ENCODE assay signal across 7 cellular contexts in genomic region chr7:100345288-100345672, GRCh38. TPM values are rescaled to one million over a fixed set of nuclear protein-coding genes. Genes with fewer than 3 reads are reported as not detected.
DNase-seq lines count a peak whose midpoint lies in the region; ATAC-seq and TF ChIP-seq lines count a peak whose summit lies in the region.
"Not testable (repeated sequence)": the region's sequence is repeated elsewhere in the genome, so short reads cannot be mapped to it uniquely, and the experiment has no call there.

No MANE protein-coding gene starts in this region.

- not testable (repeated sequence) for TF ChIP-seq POLR2A in GM18505 (IDR thresholded peaks at IDR 0.05; ENCODE audit: borderline replicate concordance, extremely low read depth, insufficient read depth, insufficient read length); prostate gland (IDR thresholded peaks at IDR 0.05)

- peaks cover 41% of the 10 kb centered on the region for H3K36me3 ChIP-seq in cardiac muscle cell
- H3K36me3 ChIP-seq in prostate gland, result not testable (repeated sequence)

- not testable (repeated sequence) for H3K27ac ChIP-seq in cardiac muscle cell, prostate gland

- intact Hi-C loops in prostate gland (cut with DNase I), result loop anchor here (10.0 kb wide), 1 partner anchor 220 kb away; the partner anchor contains the start of gene MBLAC1

- H3K9me3 ChIP-seq in cardiac muscle cell (ENCODE audit: low read depth); prostate gland: not testable (repeated sequence)

- H3K9me3 Mint-ChIP-seq in activated naive CD4-positive, alpha-beta T cell treated with anti-CD3 and anti-CD28 coated beads, Interleukin-2, amount 50 U/mL, for 72 hours, result not testable (repeated sequence)

- peak; percentile 8 for ATAC-seq in GM18505 (IDR thresholded peaks at IDR 0.05; ENCODE audit: unreplicated experiment)
- peak; percentile 29 for ATAC-seq in HG02840 (IDR thresholded peaks at IDR 0.05; ENCODE audit: low FRiP score, unreplicated experiment)
- ATAC-seq in activated naive CD4-positive, alpha-beta T cell treated with anti-CD3 and anti-CD28 coated beads, Interleukin-2, amount 50 U/mL, for 72 hours, result peak; percentile 54 to 77

- H3K4me1 ChIP-seq in cardiac muscle cell (ENCODE audit: low read depth); prostate gland (replicated peaks): not testable (repeated sequence)

- H3K36me3 Mint-ChIP-seq in activated naive CD4-positive, alpha-beta T cell treated with anti-CD3 and anti-CD28 coated beads, Interleukin-2, amount 50 U/mL, for 72 hours, result peaks cover 12 to 24% of the 10 kb centered on the region in 2 donors

- not testable (repeated sequence) for H3K4me3 ChIP-seq in cardiac muscle cell, prostate gland

- not testable (repeated sequence) for H3K27me3 ChIP-seq in cardiac muscle cell; prostate gland (replicated peaks; ENCODE audit: insufficient read depth)

- 0% methylated on average over 3 of the region's 5 CpGs for WGBS in prostate gland

- DNase-seq in NCI-H146 treated with DMSO at 0.1 percent for 48 hours (lab: John Stamatoyannopoulos, UW; ENCODE audit: unreplicated experiment) (peak; percentile 0), T-helper 1 cell (peak; percentile 33 to 65 (median 44)), cardiac muscle cell (ENCODE audit: low read depth in 1 of 2, low spot score in 1 of 2) (peak; percentile 57 to 67), prostate gland (ENCODE audit: low spot score) (peak; percentile 57)
- peak in 1 of 2 donors; percentile 48 for DNase-seq in activated naive CD4-positive, alpha-beta T cell treated with anti-CD3 and anti-CD28 coated beads, Interleukin-2, amount 50 U/mL, for 72 hours (ENCODE audit: low spot score in 2 of 2)

- peak overlapping the region in 1 of 2 donors; percentile 79 for H3K27ac Mint-ChIP-seq in activated naive CD4-positive, alpha-beta T cell treated with anti-CD3 and anti-CD28 coated beads, Interleukin-2, amount 50 U/mL, for 72 hours

- TF ChIP-seq CTCF in cardiac muscle cell (IDR thresholded peaks at IDR 0.05; ENCODE audit: low read depth, low read length) (peak; percentile 38), prostate gland (IDR thresholded peaks at IDR 0.05) (peak in 2 of 4 experiments; percentile 45)

RNA-seq across cellular contexts. Expression of gene PILRB, which starts 12.6 kb away (rescaled TPM):
- total RNA-seq in activated naive CD4-positive, alpha-beta T cell treated with anti-CD3 and anti-CD28 coated beads, Interleukin-2, amount 50 U/mL, for 72 hours, result 100 to 1,000 TPM in 1 of 2 donors, 10 to 100 TPM in 1; 41.0 to 103 TPM
- total RNA-seq in cardiac muscle cell (28.5 and 29.1 TPM in 2 replicates), prostate gland (100 to 1,000 TPM in 1 of 2 donors, 10 to 100 TPM in 1; 72.4 to 120 TPM)
- polyA plus RNA-seq in cardiac muscle cell, result 29.2 and 31.0 TPM in 2 replicates

RNA-seq across cellular contexts. Expression of gene PILRA, which starts 28.0 kb away (rescaled TPM):
- total RNA-seq in activated naive CD4-positive, alpha-beta T cell treated with anti-CD3 and anti-CD28 coated beads, Interleukin-2, amount 50 U/mL, for 72 hours, result 10 to 100 TPM in 1 of 2 donors, under 1 TPM in 1; 0.84 to 11.5 TPM
- total RNA-seq in cardiac muscle cell (2.9 and 3.1 TPM in 2 replicates), prostate gland (10 to 100 TPM in 1 of 2 donors, 1 to 10 TPM in 1; 4.9 to 11.9 TPM)
- polyA plus RNA-seq in cardiac muscle cell, result 2.3 and 4.0 TPM in 2 replicates

RNA-seq across cellular contexts. Expression of gene SPDYE3, which starts 37.8 kb away (rescaled TPM):
- not detected for total RNA-seq in activated naive CD4-positive, alpha-beta T cell treated with anti-CD3 and anti-CD28 coated beads, Interleukin-2, amount 50 U/mL, for 72 hours
- total RNA-seq in cardiac muscle cell (not detected in 2 replicates), prostate gland (under 1 TPM in 1 of 2 donors, not detected in 1; 0.91 TPM)
- 6.7 and 8.9 TPM in 2 replicates for polyA plus RNA-seq in cardiac muscle cell

Comparison
In these comparisons a context has a peak if more than half of its experiments do, and no peak if none do; other contexts are left out.
1. ATAC-seq: peak in every context shown above with its lines; median percentile 66 in activated naive CD4-positive, alpha-beta T cell treated with anti-CD3 and anti-CD28 coated beads, Interleukin-2, amount 50 U/mL, for 72 hours; 29 in HG02840; 8 in GM18505.